In genomic region chr3:180189310-180189648, GRCh38 we compare ENCODE assay signal across 20 cellular contexts.
"Had no signal": no experiment of that assay in that cellular context is flagged by ENCODE, and none has a peak within 500 bp of the region (broad histone marks: within the 10 kb centered on the region; RNA-seq: fewer than 3 reads in every experiment).

No MANE protein-coding gene starts in this region.

- ATAC-seq: lower lobe of right lung; naive thymus-derived CD4-positive, alpha-beta T cell; right lobe of liver; WTC11 had no signal

- H3K27ac Mint-ChIP-seq: activated CD4-positive, alpha-beta memory T cell treated with anti-CD3 and anti-CD28 coated beads, Interleukin-2, amount 10 ng/mL, durations not matched to agents 7 days and 5 days; activated naive CD8-positive, alpha-beta T cell treated with anti-CD3 and anti-CD28 coated beads for 36 hours; naive thymus-derived CD4-positive, alpha-beta T cell; WTC11 had no signal

- H3K27ac ChIP-seq: lower lobe of right lung, right lobe of liver, upper lobe of left lung had no signal

- H3K27me3 Mint-ChIP-seq: activated CD4-positive, alpha-beta memory T cell treated with anti-CD3 and anti-CD28 coated beads, Interleukin-2, amount 10 ng/mL, durations not matched to agents 7 days and 5 days; activated naive CD8-positive, alpha-beta T cell treated with anti-CD3 and anti-CD28 coated beads for 36 hours had no signal

- H3K36me3 Mint-ChIP-seq: activated naive CD8-positive, alpha-beta T cell treated with anti-CD3 and anti-CD28 coated beads for 36 hours; naive thymus-derived CD4-positive, alpha-beta T cell; WTC11 had no signal

- H3K27me3 ChIP-seq: right lobe of liver, upper lobe of left lung had no signal

- DNase-seq: activated CD4-positive, alpha-beta memory T cell treated with anti-CD3 and anti-CD28 coated beads, Interleukin-2, amount 10 ng/mL, durations not matched to agents 7 days and 5 days; activated CD4-positive, alpha-beta T cell treated with anti-CD3 and anti-CD28 coated beads for 4 hours; activated naive CD4-positive, alpha-beta T cell treated with Interleukin-2 at 50 U/mL for 16 hours; activated naive CD8-positive, alpha-beta T cell treated with anti-CD3 and anti-CD28 coated beads for 36 hours; central memory CD4-positive, alpha-beta T cell; dermis blood vessel endothelial cell; effector CD8-positive, alpha-beta T cell; foreskin melanocyte; kidney; lower lobe of right lung; naive thymus-derived CD4-positive, alpha-beta T cell; occipital lobe; posterior cingulate gyrus; right lobe of liver; small intestine; stimulated activated naive CD4-positive, alpha-beta T cell treated with Interleukin-2 at 50 U/mL for 16 hours; T1000; upper lobe of left lung had no signal

- H3K36me3 ChIP-seq: lower lobe of right lung, right lobe of liver, upper lobe of left lung had no signal

- H3K4me1 Mint-ChIP-seq: activated CD4-positive, alpha-beta memory T cell treated with anti-CD3 and anti-CD28 coated beads, Interleukin-2, amount 10 ng/mL, durations not matched to agents 7 days and 5 days; activated naive CD8-positive, alpha-beta T cell treated with anti-CD3 and anti-CD28 coated beads for 36 hours; naive thymus-derived CD4-positive, alpha-beta T cell; neural crest cell; WTC11 had no signal

- H3K4me3 ChIP-seq: lower lobe of right lung, right lobe of liver, upper lobe of left lung had no signal

- H3K9me3 Mint-ChIP-seq: activated CD4-positive, alpha-beta memory T cell treated with anti-CD3 and anti-CD28 coated beads, Interleukin-2, amount 10 ng/mL, durations not matched to agents 7 days and 5 days; activated naive CD8-positive, alpha-beta T cell treated with anti-CD3 and anti-CD28 coated beads for 36 hours; neural crest cell; WTC11 had no signal

- H3K4me1 ChIP-seq: lower lobe of right lung, right lobe of liver, upper lobe of left lung had no signal

- H3K4me3 Mint-ChIP-seq: activated CD4-positive, alpha-beta memory T cell treated with anti-CD3 and anti-CD28 coated beads, Interleukin-2, amount 10 ng/mL, durations not matched to agents 7 days and 5 days; activated naive CD8-positive, alpha-beta T cell treated with anti-CD3 and anti-CD28 coated beads for 36 hours; naive thymus-derived CD4-positive, alpha-beta T cell; neural crest cell; WTC11 had no signal
